12 cellular contexts compared by ENCODE assay signal in the genomic region with DNA sequence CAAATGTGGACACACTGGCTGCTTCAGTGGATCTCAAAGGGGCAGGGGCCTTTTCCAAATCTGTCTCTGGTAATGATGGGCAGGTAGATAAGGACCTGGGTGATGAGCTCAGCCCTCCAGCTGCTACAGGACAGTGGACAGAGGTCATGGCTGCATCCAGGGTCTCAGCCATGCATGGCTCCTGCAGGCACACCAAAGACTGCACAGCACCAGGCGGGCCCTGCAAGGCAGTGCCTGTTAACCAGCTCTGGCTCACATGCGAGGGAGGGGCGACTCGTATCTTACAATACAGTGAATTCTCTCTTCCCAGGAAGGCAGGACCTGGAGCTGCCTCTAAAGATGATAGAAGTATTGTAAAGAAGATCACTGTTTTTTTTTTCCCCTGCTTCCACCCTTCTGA.
"Had no signal": no experiment of that assay in that cellular context is flagged by ENCODE, and none has a peak within 500 bp of the region (broad histone marks: within the 10 kb centered on the region; RNA-seq: fewer than 3 reads in every experiment).

No MANE protein-coding gene starts in this region.

- ATAC-seq: foreskin keratinocyte, pancreas had no signal

- H3K4me1 Mint-ChIP-seq: neural crest cell had no signal

- H3K4me3 ChIP-seq: cardiac muscle cell, pancreas, tibial artery, uterus had no signal

- DNase-seq: activated CD4-positive, CD25-positive, alpha-beta regulatory T cell; activated CD8-positive, alpha-beta memory T cell treated with anti-CD3 and anti-CD28 coated beads for 24 hours; activated effector memory CD4-positive, alpha-beta T cell treated with Interleukin-2 at 50 U/mL for 16 hours; foreskin keratinocyte; mesendoderm; pancreas; stimulated activated CD4-positive, alpha-beta T cell treated with anti-CD3 and anti-CD28 coated beads, Interleukin-15, amount 100 ng/mL, for 24 hours; stimulated activated CD4-positive, alpha-beta T cell treated with anti-CD3 and anti-CD28 coated beads, Interleukin-4, amount 100 ng/mL, for 24 hours; tibial artery; uterus had no signal

- H3K36me3 ChIP-seq: uterus had no signal

- H3K4me3 Mint-ChIP-seq: neural crest cell had no signal

- H3K9me3 ChIP-seq: pancreas, tibial artery, uterus had no signal

- H3K4me1 ChIP-seq: foreskin keratinocyte, pancreas, tibial artery, uterus had no signal

- H3K27me3 ChIP-seq: cardiac muscle cell, foreskin keratinocyte, pancreas, tibial artery, uterus had no signal

- H3K9me3 Mint-ChIP-seq: neural crest cell had no signal

- H3K27ac ChIP-seq: cardiac muscle cell, foreskin keratinocyte, pancreas, tibial artery had no signal
